ENCODE assay signal across 31 cellular contexts in the genomic region with DNA sequence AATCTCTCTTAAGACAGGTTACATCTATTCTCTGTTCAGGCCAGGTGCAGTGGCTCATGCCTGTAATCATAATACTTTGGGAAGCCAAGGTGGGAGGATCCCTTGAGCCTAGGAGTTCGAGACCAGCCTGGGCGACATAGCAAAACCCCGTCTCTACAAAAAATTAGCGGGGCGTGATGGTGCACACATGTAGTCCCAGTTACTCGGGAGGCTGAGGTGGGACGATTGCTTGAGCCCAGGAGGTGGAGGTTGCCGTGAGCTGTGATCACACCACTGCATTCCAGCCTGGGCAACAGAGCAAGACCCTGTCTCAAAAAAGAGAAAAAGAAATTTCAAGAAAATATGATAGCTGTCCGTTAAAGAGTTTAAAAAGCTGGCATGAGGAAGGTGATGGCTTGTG. TPM values are rescaled to one million over a fixed set of nuclear protein-coding genes. Genes with fewer than 3 reads are reported as not detected.
DNase-seq lines count a peak whose midpoint lies in the region; ATAC-seq and TF ChIP-seq lines count a peak whose summit lies in the region.
"Had no signal": no experiment of that assay in that cellular context is flagged by ENCODE, and none has a peak within 500 bp of the region (broad histone marks: within the 10 kb centered on the region; RNA-seq: fewer than 3 reads in every experiment).

No MANE protein-coding gene starts in this region.

- H3K4me1 ChIP-seq in cardiac muscle cell (ENCODE audit: low read depth) (peaks cover 21% of the 10 kb centered on the region), right atrium auricular region (peaks cover 0 to 21% of the 10 kb centered on the region in 2 donors), esophagus muscularis mucosa (peaks cover 13 to 36% (median 26%) of the 10 kb centered on the region in 4 donors), stomach smooth muscle (ENCODE audit: control insufficient read depth, insufficient read depth, low read length) (peaks cover 19% of the 10 kb centered on the region), vagina (peaks cover 45% of the 10 kb centered on the region)
- H3K4me1 ChIP-seq: BE2C had no signal

- 96% methylated on average over 9 of the region's 9 CpGs for WGBS in esophagus muscularis mucosa

- no peaks in the 10 kb centered on the region for H3K9me3 ChIP-seq in cardiac muscle cell (ENCODE audit: low read depth)
- H3K9me3 ChIP-seq in right atrium auricular region: no peaks in the 10 kb centered on the region
- no peaks in the 10 kb centered on the region for H3K9me3 ChIP-seq in esophagus muscularis mucosa
- H3K9me3 ChIP-seq in stomach smooth muscle (ENCODE audit: control insufficient read depth in 2 of 2, low read length in 2 of 2): no peaks in the 10 kb centered on the region
- no peaks in the 10 kb centered on the region for H3K9me3 ChIP-seq in vagina
- H3K9me3 ChIP-seq: BE2C had no signal

- no peak overlapping the region for H3K9ac ChIP-seq in stomach smooth muscle (ENCODE audit: low read length in 2 of 2)
- H3K9ac ChIP-seq: KMS-11 had no signal

- ATAC-seq in GM19328 (IDR thresholded peaks at IDR 0.05; ENCODE audit: unreplicated experiment) (no peak), T-cell (replicated peaks in 1 of 4) (no peak)
- ATAC-seq: GM12878, Panc1 had no signal

- TF ChIP-seq EP300 in esophagus muscularis mucosa (IDR thresholded peaks at IDR 0.05): no peak

- H3K27ac Mint-ChIP-seq in immature natural killer cell (no peak overlapping the region), T-cell (no peak overlapping the region)
- H3K27ac Mint-ChIP-seq: IgD-negative memory B cell had no signal

- TF ChIP-seq POLR2A in esophagus muscularis mucosa (IDR thresholded peaks at IDR 0.05; ENCODE audit: low read depth) (no peak), vagina (IDR thresholded peaks at IDR 0.05) (no peak)

- H3K4me3 Mint-ChIP-seq in immature natural killer cell (no peak overlapping the region), T-cell (no peak overlapping the region)
- H3K4me3 Mint-ChIP-seq: CD14-positive monocyte; CD8-positive, alpha-beta memory T cell; IgD-negative memory B cell had no signal

- DNase-seq in cardiac muscle cell (ENCODE audit: low read depth in 1 of 2, low spot score in 1 of 2) (no peak), right atrium auricular region (ENCODE audit: low spot score) (no peak), esophagus muscularis mucosa (ENCODE audit: extremely low spot score) (no peak), vagina (ENCODE audit: extremely low spot score in 2 of 2) (no peak), immature natural killer cell (no peak), T-cell (no peak)
- DNase-seq: 8988T; ACHN; BE2C; CD8-positive, alpha-beta memory T cell; DMS 273 treated with DMSO at 0.1 percent for 48 hours; DMS79; EL; GDM1; GOT3; HCEC 1CT; NCI-H1048; NCI-H1417; NCI-H1694 treated with DMSO at 0.1 percent for 48 hours; NCI-H2081; NCI-H2227 treated with DMSO at 0.1 percent for 48 hours; NCI-H510A; NCI-H69; SHP77 treated with DMSO at 0.1 percent for 48 hours had no signal

- H3K27me3 Mint-ChIP-seq in immature natural killer cell (ENCODE audit: low read depth in 3 of 3): peaks cover 0 to 2% (median 0%) of the 10 kb centered on the region in 3 donors
- no peaks in the 10 kb centered on the region for H3K27me3 Mint-ChIP-seq in T-cell
- H3K27me3 Mint-ChIP-seq: IgD-negative memory B cell had no signal

- intact Hi-C loops in esophagus muscularis mucosa (cut with DNase I): no loop called here
- intact Hi-C loops in vagina (cut with DNase I): no loop called here

- H3K27ac ChIP-seq in cardiac muscle cell (peak overlapping the region; percentile 69), right atrium auricular region (no peak overlapping the region), esophagus muscularis mucosa (replicated peaks in 1 of 4) (peak overlapping the region; percentile 24 to 67 (median 57)), stomach smooth muscle (ENCODE audit: low read length) (peak overlapping the region; percentile 69), vagina (peak overlapping the region; percentile 36)
- H3K27ac ChIP-seq: KMS-11 had no signal

- peaks cover 5 to 15% (median 6%) of the 10 kb centered on the region in 3 donors for H3K36me3 Mint-ChIP-seq in immature natural killer cell
- peaks cover 42% of the 10 kb centered on the region for H3K36me3 Mint-ChIP-seq in T-cell

- CTCF ChIA-PET in T-cell (lab: Charles Lee): interaction anchor here in 1 of 2 donors (0.5 kb wide), 1 partner anchor 324 kb away, joined by 3 read pairs; no protein-coding TSS in a partner anchor

- H3K4me3 ChIP-seq in cardiac muscle cell: no peak overlapping the region
- H3K4me3 ChIP-seq in right atrium auricular region: no peak overlapping the region
- H3K4me3 ChIP-seq in esophagus muscularis mucosa: no peak overlapping the region
- H3K4me3 ChIP-seq in stomach smooth muscle (ENCODE audit: low read length in 2 of 2): no peak overlapping the region
- no peak overlapping the region for H3K4me3 ChIP-seq in vagina
- H3K4me3 ChIP-seq: GM12878 had no signal

- H3K36me3 ChIP-seq in cardiac muscle cell (peaks cover 8% of the 10 kb centered on the region), right atrium auricular region (no peaks in the 10 kb centered on the region), esophagus muscularis mucosa (peaks cover 0 to 16% (median 9%) of the 10 kb centered on the region in 4 donors), stomach smooth muscle (ENCODE audit: control insufficient read depth in 2 of 2, insufficient read depth in 2 of 2, low read length in 2 of 2) (no peaks in the 10 kb centered on the region), vagina (no peaks in the 10 kb centered on the region)
- H3K36me3 ChIP-seq: BE2C had no signal

- H3K27me3 ChIP-seq in cardiac muscle cell: no peaks in the 10 kb centered on the region
- H3K27me3 ChIP-seq in right atrium auricular region: no peaks in the 10 kb centered on the region
- no peaks in the 10 kb centered on the region for H3K27me3 ChIP-seq in esophagus muscularis mucosa
- no peaks in the 10 kb centered on the region for H3K27me3 ChIP-seq in stomach smooth muscle (ENCODE audit: control insufficient read depth in 1 of 2, insufficient read depth in 2 of 2, low read length in 2 of 2)
- H3K27me3 ChIP-seq in vagina: no peaks in the 10 kb centered on the region
- H3K27me3 ChIP-seq: BE2C had no signal

- POLR2A ChIA-PET in T-cell (lab: Charles Lee): no interaction called here

- H3K9me3 Mint-ChIP-seq in immature natural killer cell: no peaks in the 10 kb centered on the region
- H3K9me3 Mint-ChIP-seq in T-cell: no peaks in the 10 kb centered on the region
- H3K9me3 Mint-ChIP-seq: CD14-positive monocyte; CD8-positive, alpha-beta memory T cell had no signal

- TF ChIP-seq CTCF in cardiac muscle cell (IDR thresholded peaks at IDR 0.05; ENCODE audit: low read depth, low read length) (no peak), right atrium auricular region (IDR thresholded peaks at IDR 0.05) (no peak), esophagus muscularis mucosa (IDR thresholded peaks at IDR 0.05) (no peak), vagina (IDR thresholded peaks at IDR 0.05) (no peak)

- H3K4me1 Mint-ChIP-seq in immature natural killer cell (peaks cover 18 to 23% of the 10 kb centered on the region in 2 donors), T-cell (peaks cover 11 to 19% (median 13%) of the 10 kb centered on the region in 3 donors)

RNA-seq across cellular contexts. Expression of gene UBE4B, which starts 43.0 kb away (rescaled TPM):
- total RNA-seq in cardiac muscle cell (45.4 and 72.0 TPM in 2 replicates), right atrium auricular region (10 to 100 TPM; 50.2 to 71.3 TPM), esophagus muscularis mucosa (100 to 1,000 TPM in 2 of 4 donors, 10 to 100 TPM in 2; 58.6 to 110 (median 85.5) TPM), vagina (51.1 TPM), T-cell (10 to 100 TPM; 37.5 to 43.1 (median 41.9) TPM)
- polyA plus RNA-seq in cardiac muscle cell (34.1 and 51.8 TPM in 2 replicates), immature natural killer cell (10 to 100 TPM in 1 of 3 donors, 1 to 10 TPM in 2; 3.7 to 10.3 (median 7.6) TPM)

Comparison
In these comparisons a context has a peak if more than half of its experiments do, and no peak if none do; other contexts are left out.
1. H3K27ac ChIP-seq: peak in cardiac muscle cell (single experiment), esophagus muscularis mucosa (4 of 4), stomach smooth muscle (single experiment) and vagina (single experiment); none in right atrium auricular region (0 of 2).